In the genomic region with DNA sequence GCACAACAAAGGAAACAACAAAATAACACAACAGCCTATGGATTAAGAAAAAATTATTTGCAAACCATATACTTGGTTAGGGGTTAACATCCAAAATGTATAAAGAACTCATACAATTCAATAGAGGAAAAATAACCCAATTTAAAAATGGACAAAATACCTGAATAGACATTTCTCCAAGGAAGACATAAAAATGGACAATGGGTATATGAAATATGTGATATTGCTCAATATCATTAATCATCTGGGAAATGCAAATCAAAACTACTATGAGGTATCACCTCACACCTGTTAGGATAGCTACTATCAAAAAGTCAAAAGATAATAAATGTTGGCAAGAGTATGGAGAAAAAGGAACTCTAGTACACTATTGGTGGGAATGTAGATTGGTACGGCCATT, we compare ENCODE assay signal across 25 cellular contexts.
DNase-seq lines count a peak whose midpoint lies in the region; ATAC-seq, FAIRE-seq and TF ChIP-seq lines count a peak whose summit lies in the region.
"Had no signal": no experiment of that assay in that cellular context is flagged by ENCODE, and none has a peak within 500 bp of the region (broad histone marks: within the 10 kb centered on the region; RNA-seq: fewer than 3 reads in every experiment).

No MANE protein-coding gene starts in this region.

- POLR2A ChIA-PET in HepG2 (lab: Yijun Ruan, JAX), result no interaction called here

- WGBS in HepG2 (ENCODE audit: low lambda C conversion rate), result 82% methylated on average over 1 of the region's 1 CpG
- WGBS in right lobe of liver (ENCODE audit: insufficient coverage, low coverage, low lambda C conversion rate, missing lambda C conversion rate), result 57% methylated on average over 1 of the region's 1 CpG
- 87 to 92% (median 90%) methylated on average over 1 of the region's 1 CpG for WGBS in small intestine, 3 donors

- H3K79me2 ChIP-seq in HepG2 (ENCODE audit: insufficient read depth, low read length), result no peaks in the 10 kb centered on the region

- no peak overlapping the region for H3K27ac ChIP-seq in HepG2 (ENCODE audit: extremely low read length, insufficient read depth, low read length)
- no peak overlapping the region for H3K27ac ChIP-seq in right lobe of liver
- no peak overlapping the region for H3K27ac ChIP-seq in small intestine (ENCODE audit: low read depth in 1 of 2, low read length in 1 of 2)
- H3K27ac ChIP-seq: 22Rv1, A549, BLaER1 had no signal

- no peak for ATAC-seq in HepG2
- ATAC-seq in right lobe of liver, result no peak
- ATAC-seq in GM21423 (IDR thresholded peaks at IDR 0.05; ENCODE audit: unreplicated experiment), result no peak
- ATAC-seq: A549, GM12878 had no signal

- H3K36me3 ChIP-seq in HepG2 (replicated peaks in 1 of 2; ENCODE audit: control insufficient read depth in 1 of 2, insufficient read depth in 2 of 2, low read length in 2 of 2) (no peaks in the 10 kb centered on the region), right lobe of liver (no peaks in the 10 kb centered on the region), bronchial epithelial cell (ENCODE audit: control insufficient read depth, insufficient read depth, low read length) (no peaks in the 10 kb centered on the region), small intestine (ENCODE audit: control insufficient read depth in 2 of 2, insufficient read depth in 2 of 2, low read length in 2 of 2) (no peaks in the 10 kb centered on the region)
- H3K36me3 ChIP-seq: BLaER1 had no signal

- no peaks in the 10 kb centered on the region for H4K20me1 ChIP-seq in HepG2 (ENCODE audit: insufficient read depth, low read length)
- H4K20me1 ChIP-seq: BLaER1 had no signal

- H3K4me1 ChIP-seq in HepG2 (ENCODE audit: insufficient read depth, low read length), result no peaks in the 10 kb centered on the region
- no peaks in the 10 kb centered on the region for H3K4me1 ChIP-seq in right lobe of liver
- H3K4me1 ChIP-seq in small intestine (ENCODE audit: control insufficient read depth in 2 of 2, insufficient read depth in 1 of 2, low read depth in 1 of 2, low read length in 1 of 2), result no peaks in the 10 kb centered on the region
- H3K4me1 ChIP-seq: A549, BLaER1 had no signal

- H3K27me3 ChIP-seq in HepG2 (ENCODE audit: control insufficient read depth in 1 of 2, insufficient read depth in 2 of 2, low read length in 2 of 2) (no peaks in the 10 kb centered on the region; a peak in 2 of 5 replicates), right lobe of liver (no peaks in the 10 kb centered on the region), bronchial epithelial cell (ENCODE audit: control insufficient read depth, insufficient read depth, low read length) (no peaks in the 10 kb centered on the region), small intestine (ENCODE audit: control insufficient read depth in 2 of 2, insufficient read depth in 2 of 2, low read length in 2 of 2) (no peaks in the 10 kb centered on the region)
- H3K27me3 ChIP-seq: BLaER1 had no signal

- in situ Hi-C loops in HepG2 (cut with HindIII; ENCODE audit: extremely low pct_ligation_motif_present, low pct_unique_long_range_greater_than_20kb), result no loop called here

- TF ChIP-seq CTCF in HepG2 (CRISPR knock-in tag; IDR thresholded peaks at IDR 0.05) (no peak), right lobe of liver (IDR thresholded peaks at IDR 0.05) (no peak), bronchial epithelial cell (IDR thresholded peaks at IDR 0.05; ENCODE audit: insufficient read depth, low read length, severe bottlenecking) (no peak)

- H3K9ac ChIP-seq in HepG2 (ENCODE audit: insufficient read depth, low read depth, low read length), result no peak overlapping the region
- H3K9ac ChIP-seq: BLaER1 had no signal

- DNase-seq in HepG2 (ENCODE audit: low spot score) (no peak), right lobe of liver (no peak), bronchial epithelial cell (ENCODE audit: low read depth) (peak; percentile 35), small intestine (no peak), SW 1271 (lab: John Stamatoyannopoulos, UW) (no peak)
- DNase-seq: AML-193; C1 segment of cervical spinal cord; CD4-positive, alpha-beta memory T cell; CD4-positive, CD25-positive, alpha-beta regulatory T cell; CD8-positive, alpha-beta memory T cell; COR-L47; DMS 273 treated with DMSO at 0.1 percent for 48 hours; DMS153; DMS53; DMS79; DND-41; EL; GDM1 had no signal

- FAIRE-seq in HepG2 (lab: Jason Lieb, UNC) (no peak), bronchial epithelial cell (lab: Jason Lieb, UNC) (no peak), small intestine (lab: Jason Lieb, UNC) (peak; percentile 10)
- FAIRE-seq: A549, GM12878, GM12892, GM18507 had no signal

- H3K9me3 ChIP-seq in HepG2 (ENCODE audit: low read length) (peaks cover 6% of the 10 kb centered on the region; the same call in 1 of the 2 replicates), right lobe of liver (no peaks in the 10 kb centered on the region), small intestine (ENCODE audit: control insufficient read depth, low read depth) (no peaks in the 10 kb centered on the region)
- H3K9me3 ChIP-seq: BLaER1 had no signal

- CTCF ChIA-PET in HepG2 (lab: Yijun Ruan, JAX; ENCODE audit: low intra/inter-chr PET ratio, low total read pairs), result no interaction called here

- TF ChIP-seq POLR2A in HepG2 (IDR thresholded peaks at IDR 0.05; ENCODE audit: insufficient read depth in 1 of 2, low read depth in 2 of 2, low read length in 2 of 2), result no peak
- no peak for TF ChIP-seq POLR2A in right lobe of liver (IDR thresholded peaks at IDR 0.05)

- H2AFZ ChIP-seq in HepG2 (ENCODE audit: low read length), result no peak overlapping the region

- H3K4me2 ChIP-seq in HepG2 (ENCODE audit: low read depth, low read length), result no peak overlapping the region
- H3K4me2 ChIP-seq: A549, BLaER1 had no signal

- no peak overlapping the region for H3K4me3 ChIP-seq in HepG2 (replicated peaks in 1 of 3; ENCODE audit: insufficient read depth in 1 of 3, low read depth in 2 of 3, low read length in 3 of 3)
- H3K4me3 ChIP-seq in right lobe of liver, result no peak overlapping the region
- no peak overlapping the region for H3K4me3 ChIP-seq in bronchial epithelial cell (ENCODE audit: low read depth, low read length)
- H3K4me3 ChIP-seq in small intestine (ENCODE audit: low read depth in 1 of 2, low read length in 2 of 2), result no peak overlapping the region
- H3K4me3 ChIP-seq: A549, BLaER1, GM12878 had no signal

- intact Hi-C loops in HepG2 (cut with micrococcal nuclease; ENCODE audit: unreplicated experiment), result no loop called here
- intact Hi-C loops in right lobe of liver (cut with DNase I), result no loop called here

- TF ChIP-seq EP300 in HepG2 (IDR thresholded peaks at IDR 0.05; ENCODE audit: low read depth in 2 of 2, low read length in 2 of 2), result no peak
- TF ChIP-seq EP300 in HepG2 (CRISPR knock-in tag; IDR thresholded peaks at IDR 0.05; ENCODE audit: borderline replicate concordance), result no peak

- TF ChIP-seq RAD21 in HepG2 (CRISPR knock-in tag; IDR thresholded peaks at IDR 0.05), result no peak

- no TSS peak for BruUV-seq in HepG2 (replicated peaks; lab: Mats Ljungman, UMichigan)

TF ChIP-seq in HepG2, 621 proteins besides CTCF, POLR2A, EP300 and RAD21:
- TF ChIP-seq HNRNPLL (IDR thresholded peaks at IDR 0.05; ENCODE audit: low read depth, low read length, poor library complexity, severe bottlenecking), result no peak
- no peak for TF ChIP-seq DDIT3 (CRISPR knock-in tag; IDR thresholded peaks at IDR 0.05)
- TF ChIP-seq ZNF737 (CRISPR knock-in tag; IDR thresholded peaks at IDR 0.05; ENCODE audit: borderline replicate concordance), result no peak
- no peak for TF ChIP-seq ZNF878 (CRISPR knock-in tag; IDR thresholded peaks at IDR 0.05)
- peak; percentile 8; the same call in 1 of the 2 replicates for TF ChIP-seq CEBPB (IDR thresholded peaks at IDR 0.05; ENCODE audit: borderline replicate concordance, low read depth, low read length)
TF ChIP-seq in HepG2: peak in this region for 1.
